ENCODE assay signal across 3 cellular contexts in genomic region chr20:44255942-44256341, GRCh38.
TF ChIP-seq lines count a peak whose summit lies in the region.

No MANE protein-coding gene starts in this region.

TF ChIP-seq in A549, 52 proteins besides CTCF, POLR2A, EP300 and RAD21:
- TF ChIP-seq ZFP36 (IDR thresholded peaks at IDR 0.05; ENCODE audit: borderline replicate concordance, partially characterized antibody) = peak; percentile 59
- no peak for TF ChIP-seq NFE2L2 (conservative IDR thresholded peaks at IDR 0.05; ENCODE audit: low read length)

TF ChIP-seq in HEK293, 187 proteins besides CTCF, POLR2A, EP300 and RAD21:
- TF ChIP-seq ZNF768 (tag by site-specific recombination; IDR thresholded peaks at IDR 0.05) (peak; percentile 80; the same call in 1 of the 2 replicates), BCL11A (tag by site-specific recombination; IDR thresholded peaks at IDR 0.05; ENCODE audit: low read depth) (no peak)

TF ChIP-seq in K562, 482 proteins besides CTCF, POLR2A, EP300 and RAD21:
- TF ChIP-seq RBM25 (IDR thresholded peaks at IDR 0.05; ENCODE audit: low read depth, low read length, severe bottlenecking) = peak; percentile 84
- TF ChIP-seq ASH1L (IDR thresholded peaks at IDR 0.05; ENCODE audit: borderline replicate concordance, low read depth, partially characterized antibody) = no peak
- TF ChIP-seq KDM1A (IDR thresholded peaks at IDR 0.05) = 0 out of 4 replicates have a peak, but pooled peaks of 1 of the 2 experiments have one; percentile 9
- TF ChIP-seq MTA2 (IDR thresholded peaks at IDR 0.05; ENCODE audit: low read depth) = no peak
- TF ChIP-seq BCLAF1 (IDR thresholded peaks at IDR 0.05; ENCODE audit: borderline replicate concordance in 1 of 2, control insufficient read depth in 1 of 2, low read depth in 2 of 2, low read length in 1 of 2) = no peak
- no peak for TF ChIP-seq SMARCB1 (IDR thresholded peaks at IDR 0.05; ENCODE audit: insufficient read length, low read depth)
- TF ChIP-seq BCOR (IDR thresholded peaks at IDR 0.05) = peak; percentile 38; the same call in 1 of the 2 replicates
- TF ChIP-seq STAT5B (CRISPR knock-in tag; IDR thresholded peaks at IDR 0.05) = no peak
- peak; percentile 81 for TF ChIP-seq ZFP36 (IDR thresholded peaks at IDR 0.05; ENCODE audit: low read depth, low read length, partially characterized antibody)
TF ChIP-seq in K562: peak in this region for 4.
